Comparison of ENCODE assay signal across 17 cellular contexts in genomic region chr1:42340898-42341297, GRCh38. TPM values are rescaled to one million over a fixed set of nuclear protein-coding genes. Genes with fewer than 3 reads are reported as not detected.
DNase-seq lines count a peak whose midpoint lies in the region; ATAC-seq and TF ChIP-seq lines count a peak whose summit lies in the region.
"Had no signal": no experiment of that assay in that cellular context is flagged by ENCODE, and none has a peak within 500 bp of the region (broad histone marks: within the 10 kb centered on the region; RNA-seq: fewer than 3 reads in every experiment).

No MANE protein-coding gene starts in this region.

- peak; percentile 16 for DNase-seq in ELF-1 (ENCODE audit: low read depth, low spot score)
- DNase-seq in NCI-H2029 (lab: John Stamatoyannopoulos, UW) = peak; percentile 98
- no peak for DNase-seq in PC-3
- no peak for DNase-seq in amniotic stem cell (lab: John Stamatoyannopoulos, UW)
- no peak for DNase-seq in activated T-cell treated with anti-CD3 and anti-CD28 coated beads, Interleukin-2, amount 50 U/mL, for 24 hours
- DNase-seq in activated CD8-positive, alpha-beta T cell treated with anti-CD3 and anti-CD28 coated beads for 36 hours = no peak
- DNase-seq: activated T-cell treated with anti-CD3 and anti-CD28 coated beads, Interleukin-2, amount 50 U/mL, for 48 hours; left lung; naive thymus-derived CD8-positive, alpha-beta T cell; sigmoid colon; stimulated activated CD4-positive, alpha-beta T cell treated with anti-CD3 and anti-CD28 coated beads, Interleukin-4, amount 100 ng/mL, for 4 hours; T-cell had no signal

- H3K27ac ChIP-seq in PC-3 (ENCODE audit: low read length) = peak overlapping the region; percentile 80
- peak overlapping the region; percentile 51 for H3K27ac ChIP-seq in muscle layer of duodenum (ENCODE audit: low read length)
- H3K27ac ChIP-seq: BLaER1, sigmoid colon had no signal

- H3K9me3 ChIP-seq in PC-3 (ENCODE audit: low read length) = no peaks in the 10 kb centered on the region
- H3K9me3 ChIP-seq in muscle layer of duodenum (ENCODE audit: control insufficient read depth in 1 of 2, low read length in 2 of 2) = no peaks in the 10 kb centered on the region
- H3K9me3 ChIP-seq: BLaER1, left lung, sigmoid colon had no signal

- H3K27ac Mint-ChIP-seq in activated T-cell treated with anti-CD3 and anti-CD28 coated beads, Interleukin-2, amount 50 U/mL, for 24 hours = no peak overlapping the region
- H3K27ac Mint-ChIP-seq in activated CD8-positive, alpha-beta T cell treated with anti-CD3 and anti-CD28 coated beads for 36 hours = no peak overlapping the region
- H3K27ac Mint-ChIP-seq: dendritic cell treated with granulocyte-macrophage colony-stimulating factor and Interleukin-4, amounts not matched to agents 40 ng/mL and 50 ng/mL, for 4 days; stimulated activated effector memory CD8-positive, alpha-beta T cell treated with anti-CD3 and anti-CD28 coated beads, Interleukin-12 subunit alpha, Interleukin-12 subunit beta, amount 100 ng/mL, for 72 hours; T-cell had no signal

- peak overlapping the region; percentile 27 for H3K9ac ChIP-seq in PC-3 (ENCODE audit: low read length)
- H3K9ac ChIP-seq: BLaER1 had no signal

- CTCF ChIA-PET in PC-3 (lab: Charles Lee) = no interaction called here
- CTCF ChIA-PET in activated CD8-positive, alpha-beta T cell treated with anti-CD3 and anti-CD28 coated beads for 36 hours (lab: Charles Lee) = interaction anchor here (3.8 kb wide), 1 partner anchor 167 kb away, joined by 8 read pairs; no protein-coding TSS in a partner anchor

- BruUV-seq in PC-3 (replicated peaks; lab: Mats Ljungman, UMichigan) = no TSS peak

- POLR2A ChIA-PET in PC-3 (lab: Charles Lee; ENCODE audit: unreplicated experiment) = no interaction called here
- POLR2A ChIA-PET in activated CD8-positive, alpha-beta T cell treated with anti-CD3 and anti-CD28 coated beads for 36 hours (lab: Charles Lee) = no interaction called here

- H3K4me3 Mint-ChIP-seq in activated T-cell treated with anti-CD3 and anti-CD28 coated beads, Interleukin-2, amount 50 U/mL, for 24 hours = no peak overlapping the region
- no peak overlapping the region for H3K4me3 Mint-ChIP-seq in activated CD8-positive, alpha-beta T cell treated with anti-CD3 and anti-CD28 coated beads for 36 hours
- H3K4me3 Mint-ChIP-seq: dendritic cell treated with granulocyte-macrophage colony-stimulating factor and Interleukin-4, amounts not matched to agents 40 ng/mL and 50 ng/mL, for 4 days; naive thymus-derived CD8-positive, alpha-beta T cell; stimulated activated effector memory CD8-positive, alpha-beta T cell treated with anti-CD3 and anti-CD28 coated beads, Interleukin-12 subunit alpha, Interleukin-12 subunit beta, amount 100 ng/mL, for 72 hours; T-cell had no signal

- H3K27me3 Mint-ChIP-seq in activated T-cell treated with anti-CD3 and anti-CD28 coated beads, Interleukin-2, amount 50 U/mL, for 24 hours = peaks cover 4% of the 10 kb centered on the region
- H3K27me3 Mint-ChIP-seq in activated CD8-positive, alpha-beta T cell treated with anti-CD3 and anti-CD28 coated beads for 36 hours = no peaks in the 10 kb centered on the region

- peaks cover 5% of the 10 kb centered on the region for H3F3A ChIP-seq in PC-3 (ENCODE audit: low read length, unreplicated experiment)

- intact Hi-C loops in PC-3 (cut with micrococcal nuclease) = loop anchor here (2.0 to 10.0 kb wide), 6 partner anchors 51 to 341 kb away; partner anchors contain the start of genes CCDC30, PPIH and YBX1
- intact Hi-C loops in activated CD8-positive, alpha-beta T cell treated with anti-CD3 and anti-CD28 coated beads for 36 hours (cut with micrococcal nuclease) = no loop called here

- no peaks in the 10 kb centered on the region for H3K9me2 ChIP-seq in PC-3 (replicated peaks; ENCODE audit: low read length)

- peak overlapping the region; percentile 78 for H3K4me2 ChIP-seq in PC-3 (ENCODE audit: low read length)
- H3K4me2 ChIP-seq: BLaER1 had no signal

- no peak for TF ChIP-seq CTCF in PC-3 (conservative IDR thresholded peaks at IDR 0.05; ENCODE audit: low read depth, low read length)
- no peak for TF ChIP-seq CTCF in activated CD8-positive, alpha-beta T cell treated with anti-CD3 and anti-CD28 coated beads for 36 hours (IDR thresholded peaks at IDR 0.05)

- H3K36me3 ChIP-seq in PC-3 (ENCODE audit: low read depth, low read length) (no peaks in the 10 kb centered on the region), muscle layer of duodenum (ENCODE audit: control insufficient read depth in 1 of 2, insufficient read depth in 2 of 2, low read length in 2 of 2) (no peaks in the 10 kb centered on the region)
- H3K36me3 ChIP-seq: BLaER1, left lung, sigmoid colon had no signal

- H4K20me1 ChIP-seq in PC-3 (ENCODE audit: low read length) = no peaks in the 10 kb centered on the region
- H4K20me1 ChIP-seq: BLaER1 had no signal

- H3K27me3 ChIP-seq in PC-3 (ENCODE audit: low read length) (no peaks in the 10 kb centered on the region), muscle layer of duodenum (ENCODE audit: low read depth, low read length) (no peaks in the 10 kb centered on the region)
- H3K27me3 ChIP-seq: BLaER1, left lung, sigmoid colon had no signal

- peak overlapping the region; percentile 18; the same call in 1 of the 2 replicates for H3K4me3 ChIP-seq in PC-3 (ENCODE audit: low read length)
- no peak overlapping the region for H3K4me3 ChIP-seq in muscle layer of duodenum (ENCODE audit: low read depth in 1 of 2, low read length in 2 of 2)
- H3K4me3 ChIP-seq: BLaER1, left lung, sigmoid colon had no signal

- H3K79me2 ChIP-seq in PC-3 (ENCODE audit: low read length) = peaks cover 7% of the 10 kb centered on the region; the same call in 1 of the 2 replicates

- no peaks in the 10 kb centered on the region for H3K9me3 Mint-ChIP-seq in activated T-cell treated with anti-CD3 and anti-CD28 coated beads, Interleukin-2, amount 50 U/mL, for 24 hours
- no peaks in the 10 kb centered on the region for H3K9me3 Mint-ChIP-seq in activated CD8-positive, alpha-beta T cell treated with anti-CD3 and anti-CD28 coated beads for 36 hours
- H3K9me3 Mint-ChIP-seq: dendritic cell treated with granulocyte-macrophage colony-stimulating factor and Interleukin-4, amounts not matched to agents 40 ng/mL and 50 ng/mL, for 4 days; naive thymus-derived CD8-positive, alpha-beta T cell; stimulated activated effector memory CD8-positive, alpha-beta T cell treated with anti-CD3 and anti-CD28 coated beads, Interleukin-12 subunit alpha, Interleukin-12 subunit beta, amount 100 ng/mL, for 72 hours; T-cell had no signal

- H3K4me1 Mint-ChIP-seq in activated T-cell treated with anti-CD3 and anti-CD28 coated beads, Interleukin-2, amount 50 U/mL, for 24 hours (ENCODE audit: low read depth) = peaks cover 14% of the 10 kb centered on the region
- peaks cover 11% of the 10 kb centered on the region for H3K4me1 Mint-ChIP-seq in activated CD8-positive, alpha-beta T cell treated with anti-CD3 and anti-CD28 coated beads for 36 hours (ENCODE audit: low read depth)

- H3K36me3 Mint-ChIP-seq in activated T-cell treated with anti-CD3 and anti-CD28 coated beads, Interleukin-2, amount 50 U/mL, for 24 hours (ENCODE audit: low read depth) = peaks cover under 1% of the 10 kb centered on the region
- no peaks in the 10 kb centered on the region for H3K36me3 Mint-ChIP-seq in activated CD8-positive, alpha-beta T cell treated with anti-CD3 and anti-CD28 coated beads for 36 hours (ENCODE audit: low read depth)
- H3K36me3 Mint-ChIP-seq: stimulated activated effector memory CD8-positive, alpha-beta T cell treated with anti-CD3 and anti-CD28 coated beads, Interleukin-12 subunit alpha, Interleukin-12 subunit beta, amount 100 ng/mL, for 72 hours; T-cell had no signal

- H2AFZ ChIP-seq in PC-3 (ENCODE audit: low read length) = peak overlapping the region; percentile 7

- ATAC-seq in PC-3 (peak; percentile 11), GM18861 (IDR thresholded peaks at IDR 0.05; ENCODE audit: unreplicated experiment) (no peak)
- no peak for ATAC-seq in activated CD8-positive, alpha-beta T cell treated with anti-CD3 and anti-CD28 coated beads for 36 hours
- ATAC-seq: naive thymus-derived CD8-positive, alpha-beta T cell; T-cell had no signal

- H3K4me1 ChIP-seq in PC-3 (ENCODE audit: insufficient read depth, low read length) = peaks cover 26% of the 10 kb centered on the region
- peaks cover 0 to 3% of the 10 kb centered on the region in 2 donors for H3K4me1 ChIP-seq in muscle layer of duodenum (ENCODE audit: control insufficient read depth in 1 of 2, insufficient read depth in 2 of 2, low read length in 2 of 2)

RNA-seq across cellular contexts. Expression of gene FOXJ3, which starts 5.9 kb away (rescaled TPM):
- 22.7 and 23.4 TPM in 2 replicates for total RNA-seq in PC-3 (2014; rRNA removed)
- 10 to 100 TPM; 43.1 to 44.0 TPM for total RNA-seq in activated CD8-positive, alpha-beta T cell treated with anti-CD3 and anti-CD28 coated beads for 36 hours

RNA-seq across cellular contexts. Expression of gene RIMKLA, which starts 39.7 kb away (rescaled TPM):
- total RNA-seq in PC-3 (2014; rRNA removed) = 3.5 and 4.5 TPM in 2 replicates
- 10 to 100 TPM in 1 of 2 experiments, 1 to 10 TPM in 1; 9.8 to 10.3 TPM for total RNA-seq in activated CD8-positive, alpha-beta T cell treated with anti-CD3 and anti-CD28 coated beads for 36 hours

Comparison
In these comparisons a context has a peak if more than half of its experiments do, and no peak if none do; other contexts are left out.
1. DNase-seq: peak in ELF-1 (single experiment) and NCI-H2029 (single experiment); none in PC-3 (single experiment), amniotic stem cell (single experiment), activated T-cell treated with anti-CD3 and anti-CD28 coated beads, Interleukin-2, amount 50 U/mL, for 24 hours (single experiment) and activated CD8-positive, alpha-beta T cell treated with anti-CD3 and anti-CD28 coated beads for 36 hours (single experiment).